ENCODE assay signal across 22 cellular contexts in genomic region chr12:113329022-113329790, GRCh38. TPM values are rescaled to one million over a fixed set of nuclear protein-coding genes. Genes with fewer than 3 reads are reported as not detected.
DNase-seq lines count a peak whose midpoint lies in the region; ATAC-seq and TF ChIP-seq lines count a peak whose summit lies in the region.
"Had no signal": no experiment of that assay in that cellular context is flagged by ENCODE, and none has a peak within 500 bp of the region (broad histone marks: within the 10 kb centered on the region; RNA-seq: fewer than 3 reads in every experiment).

No MANE protein-coding gene starts in this region.

- H3K4me1 Mint-ChIP-seq in T-helper 17 cell (peaks cover 23% of the 10 kb centered on the region), chondrocyte (ENCODE audit: low read depth) (peaks cover 27% of the 10 kb centered on the region)
- H3K4me1 Mint-ChIP-seq: neural crest cell had no signal

- in situ Hi-C loops in brain microvascular endothelial cell (cut with HindIII; ENCODE audit: low pct_ligation_motif_present, low sequenced_read_pairs) = no loop called here

- no peaks in the 10 kb centered on the region for H3K9me3 ChIP-seq in T-helper 17 cell (ENCODE audit: control insufficient read depth, low read length, poor library complexity, severe bottlenecking)

- H3K4me3 Mint-ChIP-seq in T-helper 17 cell = no peak overlapping the region
- no peak overlapping the region for H3K4me3 Mint-ChIP-seq in chondrocyte (ENCODE audit: unreplicated experiment)
- H3K4me3 Mint-ChIP-seq: activated naive CD8-positive, alpha-beta T cell treated with anti-CD3 and anti-CD28 coated beads, Interleukin-2, amount 10 ng/mL, durations not matched to agents 7 days and 5 days; activated T-cell treated with anti-CD3 and anti-CD28 coated beads, Interleukin-2, amount 50 U/mL, for 4 hours; brain; neural crest cell; T-helper 1 cell treated with Interleukin-12 subunit alpha and Interleukin-12 subunit beta and Interleukin-4 antibody, amounts not matched to agents 30 μg/mL and 1 μg/mL, for 36 hours; WTC11 had no signal

- DNase-seq in A172 (ENCODE audit: low spot score) (peak; percentile 91), EH (ENCODE audit: low read depth) (peak; percentile 59), T-helper 17 cell (no peak), fibroblast of villous mesenchyme (ENCODE audit: low read depth) (peak; percentile 31), brain microvascular endothelial cell (no peak), chondrocyte (ENCODE audit: low spot score) (no peak), cortex of kidney (lab: John Stamatoyannopoulos, UW) (no peak)
- DNase-seq in stimulated activated CD4-positive, alpha-beta T cell treated with anti-CD3 and anti-CD28 coated beads, Interleukin-15, amount 100 ng/mL, for 24 hours = no peak
- DNase-seq: activated CD4-positive, alpha-beta T cell treated with anti-CD3 and anti-CD28 coated beads, Interleukin-2, amount 50 U/mL, for 48 hours; activated naive CD8-positive, alpha-beta T cell treated with anti-CD3 and anti-CD28 coated beads, Interleukin-2, amount 10 ng/mL, durations not matched to agents 7 days and 5 days; activated T-cell treated with anti-CD3 and anti-CD28 coated beads, Interleukin-2, amount 50 U/mL, for 4 hours; dermis blood vessel endothelial cell; DMS79 treated with DMSO at 0.1 percent for 48 hours; Kasumi-1; left colon; NCI-H1092 treated with DMSO at 0.1 percent for 48 hours; NCI-H526; SIG-M5 had no signal

- H3K4me3 ChIP-seq in fibroblast of villous mesenchyme (ENCODE audit: low read depth, low read length) (no peak overlapping the region), brain microvascular endothelial cell (ENCODE audit: low read depth, low read length) (no peak overlapping the region)

- H3K27me3 Mint-ChIP-seq in T-helper 17 cell (no peaks in the 10 kb centered on the region), chondrocyte (ENCODE audit: low read depth) (no peaks in the 10 kb centered on the region)
- H3K27me3 Mint-ChIP-seq: activated naive CD8-positive, alpha-beta T cell treated with anti-CD3 and anti-CD28 coated beads, Interleukin-2, amount 10 ng/mL, durations not matched to agents 7 days and 5 days had no signal

- no peaks in the 10 kb centered on the region for H3K27me3 ChIP-seq in brain microvascular endothelial cell (replicated peaks)

- H3K36me3 ChIP-seq in brain microvascular endothelial cell (replicated peaks) = no peaks in the 10 kb centered on the region

- peak overlapping the region; percentile 83 for H3K27ac Mint-ChIP-seq in T-helper 17 cell
- no peak overlapping the region for H3K27ac Mint-ChIP-seq in chondrocyte (ENCODE audit: unreplicated experiment)
- H3K27ac Mint-ChIP-seq: T-helper 1 cell treated with Interleukin-12 subunit alpha and Interleukin-12 subunit beta and Interleukin-4 antibody, amounts not matched to agents 30 μg/mL and 1 μg/mL, for 36 hours; WTC11 had no signal

- no peak for ATAC-seq in T-helper 17 cell
- ATAC-seq: activated T-cell treated with anti-CD3 and anti-CD28 coated beads, Interleukin-2, amount 50 U/mL, for 4 hours; left colon; WTC11 had no signal

- H3K9me3 Mint-ChIP-seq in chondrocyte (ENCODE audit: low read depth) = no peaks in the 10 kb centered on the region
- H3K9me3 Mint-ChIP-seq: activated naive CD8-positive, alpha-beta T cell treated with anti-CD3 and anti-CD28 coated beads, Interleukin-2, amount 10 ng/mL, durations not matched to agents 7 days and 5 days; activated T-cell treated with anti-CD3 and anti-CD28 coated beads, Interleukin-2, amount 50 U/mL, for 4 hours; brain; neural crest cell; T-helper 1 cell treated with Interleukin-12 subunit alpha and Interleukin-12 subunit beta and Interleukin-4 antibody, amounts not matched to agents 30 μg/mL and 1 μg/mL, for 36 hours; WTC11 had no signal

- no peak for TF ChIP-seq CTCF in fibroblast of villous mesenchyme (IDR thresholded peaks at IDR 0.05; ENCODE audit: insufficient read depth, low read depth, low read length)
- no peak for TF ChIP-seq CTCF in brain microvascular endothelial cell (IDR thresholded peaks at IDR 0.05; ENCODE audit: low read depth, low read length, missing control alignments)
- no peak for TF ChIP-seq CTCF in chondrocyte (IDR thresholded peaks at IDR 0.05)

- H3K36me3 Mint-ChIP-seq in T-helper 17 cell (ENCODE audit: low read depth) = peaks cover 12% of the 10 kb centered on the region
- H3K36me3 Mint-ChIP-seq in chondrocyte (ENCODE audit: low read depth) = peaks cover 14% of the 10 kb centered on the region

- no peak overlapping the region for H3K27ac ChIP-seq in brain microvascular endothelial cell

RNA-seq across cellular contexts. Expression of gene SLC8B1, which starts 5.7 kb away (rescaled TPM):
- total RNA-seq in A172 (2014; rRNA removed; shearing (Covaris generic)) = 18.2 and 21.0 TPM in 2 replicates
- total RNA-seq in T-helper 17 cell = 10 to 100 TPM; 58.6 to 66.0 TPM
- 12.9 and 22.9 TPM in 2 replicates for total RNA-seq in fibroblast of villous mesenchyme
- total RNA-seq in chondrocyte = 14.5 to 21.0 TPM (median 20.9 TPM) in 3 replicates

RNA-seq across cellular contexts. Expression of gene PLBD2, which starts 29.2 kb away (rescaled TPM):
- total RNA-seq in A172 (2014; rRNA removed; shearing (Covaris generic)) = 10.1 and 15.5 TPM in 2 replicates
- total RNA-seq in T-helper 17 cell = 10 to 100 TPM; 14.0 to 19.0 TPM
- total RNA-seq in fibroblast of villous mesenchyme = 27.6 and 31.2 TPM in 2 replicates
- total RNA-seq in chondrocyte = 91.4 to 102 TPM (median 102 TPM) in 3 replicates

Comparison
In these comparisons a context has a peak if more than half of its experiments do, and no peak if none do; other contexts are left out.
1. DNase-seq: peak in A172 (single experiment), EH (single experiment) and fibroblast of villous mesenchyme (single experiment); none in T-helper 17 cell (0 of 3), stimulated activated CD4-positive, alpha-beta T cell treated with anti-CD3 and anti-CD28 coated beads, Interleukin-15, amount 100 ng/mL, for 24 hours (single experiment), brain microvascular endothelial cell (single experiment), chondrocyte (single experiment) and cortex of kidney (single experiment).